Comparison of ENCODE assay signal across 7 cellular contexts in genomic region chr22:50444663-50445062, GRCh38. TPM values are rescaled to one million over a fixed set of nuclear protein-coding genes. Genes with fewer than 3 reads are reported as not detected.
A peak's percentile ranks its signal among the peaks of the same experiment; 100 is the strongest.
DNase-seq lines count a peak whose midpoint lies in the region; ATAC-seq, FAIRE-seq and TF ChIP-seq lines count a peak whose summit lies in the region.

No MANE protein-coding gene starts in this region.

- CTCF ChIA-PET in activated CD8-positive, alpha-beta T cell treated with anti-CD3 and anti-CD28 coated beads for 36 hours (lab: Charles Lee): interaction anchor here (0.8 to 1.7 kb wide), 5 partner anchors 14 to 81 kb away, joined by 3 to 5 read pairs (median 5); partner anchors contain the start of gene SCO2

- peaks cover 22% of the 10 kb centered on the region for H3K36me3 Mint-ChIP-seq in activated CD8-positive, alpha-beta T cell treated with anti-CD3 and anti-CD28 coated beads for 36 hours (ENCODE audit: low read depth)
- H3K36me3 Mint-ChIP-seq in stimulated activated memory B cell treated with anti-CD40 and anti-IgM and Interleukin-4, amounts not matched to agents 10 μg/mL and 1 μg/mL and 100 μg/mL, for 72 hours: peaks cover 39% of the 10 kb centered on the region

- intact Hi-C loops in activated CD8-positive, alpha-beta T cell treated with anti-CD3 and anti-CD28 coated beads for 36 hours (cut with micrococcal nuclease): no loop called here

- POLR2A ChIA-PET in activated CD8-positive, alpha-beta T cell treated with anti-CD3 and anti-CD28 coated beads for 36 hours (lab: Charles Lee): interaction anchor here (1.0 to 1.6 kb wide), 5 partner anchors 22 to 81 kb away, joined by 3 to 5 read pairs (median 3); partner anchors contain the start of gene SCO2

- no peak for TF ChIP-seq POLR2A in H54 (IDR thresholded peaks at IDR 0.05; ENCODE audit: low read depth, low read length)

- no peak for FAIRE-seq in H54 (lab: Jason Lieb, UNC)

- H3K4me1 Mint-ChIP-seq in activated CD8-positive, alpha-beta T cell treated with anti-CD3 and anti-CD28 coated beads for 36 hours (ENCODE audit: low read depth): peaks cover 28% of the 10 kb centered on the region
- peaks cover 24% of the 10 kb centered on the region for H3K4me1 Mint-ChIP-seq in stimulated activated memory B cell treated with anti-CD40 and anti-IgM and Interleukin-4, amounts not matched to agents 10 μg/mL and 1 μg/mL and 100 μg/mL, for 72 hours

- no peak for TF ChIP-seq CTCF in activated CD8-positive, alpha-beta T cell treated with anti-CD3 and anti-CD28 coated beads for 36 hours (IDR thresholded peaks at IDR 0.05)

- no peaks in the 10 kb centered on the region for H3K9me3 Mint-ChIP-seq in activated CD8-positive, alpha-beta T cell treated with anti-CD3 and anti-CD28 coated beads for 36 hours
- no peaks in the 10 kb centered on the region for H3K9me3 Mint-ChIP-seq in stimulated activated memory B cell treated with anti-CD40 and anti-IgM and Interleukin-4, amounts not matched to agents 10 μg/mL and 1 μg/mL and 100 μg/mL, for 72 hours

- no peak for ATAC-seq in activated CD8-positive, alpha-beta T cell treated with anti-CD3 and anti-CD28 coated beads for 36 hours
- no peak for ATAC-seq in stimulated activated memory B cell treated with anti-CD40 and anti-IgM and Interleukin-4, amounts not matched to agents 10 μg/mL and 1 μg/mL and 100 μg/mL, for 72 hours
- no peak for ATAC-seq in GM21528 (IDR thresholded peaks at IDR 0.05; ENCODE audit: low FRiP score, unreplicated experiment)

- peak; percentile 61 for DNase-seq in H54 (ENCODE audit: insufficient read length, low spot score)
- DNase-seq in activated CD8-positive, alpha-beta T cell treated with anti-CD3 and anti-CD28 coated beads for 36 hours: no peak
- peak; percentile 72 for DNase-seq in hepatic stellate cell (ENCODE audit: low spot score)
- DNase-seq in NCI-H524 treated with DMSO at 0.1 percent for 48 hours (lab: John Stamatoyannopoulos, UW): no peak
- no peak for DNase-seq in retina

- peak overlapping the region; percentile 91 for H3K27ac Mint-ChIP-seq in activated CD8-positive, alpha-beta T cell treated with anti-CD3 and anti-CD28 coated beads for 36 hours
- peak overlapping the region; percentile 62 for H3K27ac Mint-ChIP-seq in stimulated activated memory B cell treated with anti-CD40 and anti-IgM and Interleukin-4, amounts not matched to agents 10 μg/mL and 1 μg/mL and 100 μg/mL, for 72 hours

- no peaks in the 10 kb centered on the region for H3K27me3 Mint-ChIP-seq in activated CD8-positive, alpha-beta T cell treated with anti-CD3 and anti-CD28 coated beads for 36 hours
- no peaks in the 10 kb centered on the region for H3K27me3 Mint-ChIP-seq in stimulated activated memory B cell treated with anti-CD40 and anti-IgM and Interleukin-4, amounts not matched to agents 10 μg/mL and 1 μg/mL and 100 μg/mL, for 72 hours

- H3K4me3 Mint-ChIP-seq in activated CD8-positive, alpha-beta T cell treated with anti-CD3 and anti-CD28 coated beads for 36 hours: no peak overlapping the region
- H3K4me3 Mint-ChIP-seq in stimulated activated memory B cell treated with anti-CD40 and anti-IgM and Interleukin-4, amounts not matched to agents 10 μg/mL and 1 μg/mL and 100 μg/mL, for 72 hours: no peak overlapping the region

RNA-seq across cellular contexts. Expression of gene SBF1, which starts 30.2 kb away (rescaled TPM):
- total RNA-seq in activated CD8-positive, alpha-beta T cell treated with anti-CD3 and anti-CD28 coated beads for 36 hours: 100 to 1,000 TPM; 120 TPM

RNA-seq across cellular contexts. Expression of gene ADM2, which starts 36.7 kb away (rescaled TPM):
- total RNA-seq in activated CD8-positive, alpha-beta T cell treated with anti-CD3 and anti-CD28 coated beads for 36 hours: 1 to 10 TPM; 5.5 to 6.8 TPM

RNA-seq across cellular contexts. Expression of gene MIOX, which starts 42.0 kb away (rescaled TPM):
- total RNA-seq in activated CD8-positive, alpha-beta T cell treated with anti-CD3 and anti-CD28 coated beads for 36 hours: under 1 TPM in 1 of 2 experiments, not detected in 1; 0.29 TPM

Comparison
In these comparisons a context has a peak if more than half of its experiments do, and no peak if none do; other contexts are left out.
1. DNase-seq: peak in H54 (single experiment) and hepatic stellate cell (single experiment); none in activated CD8-positive, alpha-beta T cell treated with anti-CD3 and anti-CD28 coated beads for 36 hours (single experiment), NCI-H524 treated with DMSO at 0.1 percent for 48 hours (single experiment) and retina (single experiment).